In genomic region chr12:127401536-127401935, GRCh38 we compare ENCODE assay signal across 25 cellular contexts.
"Had no signal": no experiment of that assay in that cellular context is flagged by ENCODE, and none has a peak within 500 bp of the region (broad histone marks: within the 10 kb centered on the region; RNA-seq: fewer than 3 reads in every experiment).

No MANE protein-coding gene starts in this region.

- DNase-seq: activated CD4-positive, alpha-beta memory T cell treated with anti-CD3 and anti-CD28 coated beads, Interleukin-2, amount 10 ng/mL, durations not matched to agents 7 days and 5 days; activated CD4-positive, alpha-beta T cell treated with anti-CD3 and anti-CD28 coated beads, Interleukin-2, amount 10 ng/mL, durations not matched to agents 24 days and 14 days; activated gamma-delta T cell; activated T-cell treated with anti-CD3 and anti-CD28 coated beads for 4 hours; aorta; central memory CD4-positive, alpha-beta T cell; dermis blood vessel endothelial cell; effector CD8-positive, alpha-beta T cell; erythroblast; glutamatergic neuron; kidney glomerular epithelial cell; left lung; naive thymus-derived CD8-positive, alpha-beta T cell; stimulated activated CD4-positive, alpha-beta T cell treated with anti-CD3 and anti-CD28 coated beads, Interleukin-4, amount 100 ng/mL, for 24 hours; stimulated activated naive CD4-positive, alpha-beta T cell treated with Interleukin-2 at 50 U/mL for 16 hours; T1000 had no signal

- H3K27ac ChIP-seq: hepatocyte, left lung, neural progenitor cell, thoracic aorta, vagina had no signal

- H3K27ac Mint-ChIP-seq: activated CD4-positive, alpha-beta memory T cell treated with anti-CD3 and anti-CD28 coated beads, Interleukin-2, amount 10 ng/mL, durations not matched to agents 7 days and 5 days; activated CD4-positive, alpha-beta T cell treated with anti-CD3 and anti-CD28 coated beads, Interleukin-2, amount 10 ng/mL, durations not matched to agents 24 days and 14 days; activated naive CD4-positive, alpha-beta T cell treated with anti-CD3 and anti-CD28 coated beads, Interleukin-2, amount 50 U/mL, for 24 hours; activated T-helper 1 cell treated with anti-CD3 and anti-CD28 coated beads, Interleukin-12 subunit alpha, Interleukin-12 subunit beta, Interleukin-2, Interleukin-4 antibody, amounts not matched to agents 30 ng/mL and 10 ng/mL and 1 ng/mL, durations not matched to agents 14 hours and 24 hours and 36 hours; naive thymus-derived CD8-positive, alpha-beta T cell; neural progenitor cell; progenitor cell of endocrine pancreas; type B pancreatic cell had no signal

- H3K4me3 Mint-ChIP-seq: activated CD4-positive, alpha-beta memory T cell treated with anti-CD3 and anti-CD28 coated beads, Interleukin-2, amount 10 ng/mL, durations not matched to agents 7 days and 5 days; activated CD4-positive, alpha-beta T cell treated with anti-CD3 and anti-CD28 coated beads, Interleukin-2, amount 10 ng/mL, durations not matched to agents 24 days and 14 days; activated naive CD4-positive, alpha-beta T cell treated with anti-CD3 and anti-CD28 coated beads, Interleukin-2, amount 50 U/mL, for 24 hours; activated T-helper 1 cell treated with anti-CD3 and anti-CD28 coated beads, Interleukin-12 subunit alpha, Interleukin-12 subunit beta, Interleukin-2, Interleukin-4 antibody, amounts not matched to agents 30 ng/mL and 10 ng/mL and 1 ng/mL, durations not matched to agents 14 hours and 24 hours and 36 hours; naive thymus-derived CD8-positive, alpha-beta T cell; neural progenitor cell; type B pancreatic cell had no signal

- H3K9me3 ChIP-seq: thoracic aorta, vagina had no signal

- H3K36me3 Mint-ChIP-seq: activated naive CD4-positive, alpha-beta T cell treated with anti-CD3 and anti-CD28 coated beads, Interleukin-2, amount 50 U/mL, for 24 hours; naive thymus-derived CD8-positive, alpha-beta T cell; neural progenitor cell; type B pancreatic cell had no signal

- H3K9me3 Mint-ChIP-seq: activated CD4-positive, alpha-beta T cell treated with anti-CD3 and anti-CD28 coated beads, Interleukin-2, amount 10 ng/mL, durations not matched to agents 24 days and 14 days; activated naive CD4-positive, alpha-beta T cell treated with anti-CD3 and anti-CD28 coated beads, Interleukin-2, amount 50 U/mL, for 24 hours; activated T-helper 1 cell treated with anti-CD3 and anti-CD28 coated beads, Interleukin-12 subunit alpha, Interleukin-12 subunit beta, Interleukin-2, Interleukin-4 antibody, amounts not matched to agents 30 ng/mL and 10 ng/mL and 1 ng/mL, durations not matched to agents 14 hours and 24 hours and 36 hours; neural progenitor cell; type B pancreatic cell had no signal

- H3K4me2 ChIP-seq: hepatocyte, neural progenitor cell had no signal

- H2AFZ ChIP-seq: hepatocyte, neural progenitor cell had no signal

- H3K9ac ChIP-seq: neural progenitor cell had no signal

- H3K4me3 ChIP-seq: hepatocyte, left lung, lung, neural progenitor cell, thoracic aorta, vagina had no signal

- H3K27me3 Mint-ChIP-seq: activated CD4-positive, alpha-beta memory T cell treated with anti-CD3 and anti-CD28 coated beads, Interleukin-2, amount 10 ng/mL, durations not matched to agents 7 days and 5 days; activated CD4-positive, alpha-beta T cell treated with anti-CD3 and anti-CD28 coated beads, Interleukin-2, amount 10 ng/mL, durations not matched to agents 24 days and 14 days had no signal

- H3K79me2 ChIP-seq: hepatocyte had no signal

- H3K4me1 ChIP-seq: left lung, vagina had no signal

- H3K36me3 ChIP-seq: left lung, neural progenitor cell, thoracic aorta, vagina had no signal

- H3K4me1 Mint-ChIP-seq: activated CD4-positive, alpha-beta memory T cell treated with anti-CD3 and anti-CD28 coated beads, Interleukin-2, amount 10 ng/mL, durations not matched to agents 7 days and 5 days; activated CD4-positive, alpha-beta T cell treated with anti-CD3 and anti-CD28 coated beads, Interleukin-2, amount 10 ng/mL, durations not matched to agents 24 days and 14 days; activated naive CD4-positive, alpha-beta T cell treated with anti-CD3 and anti-CD28 coated beads, Interleukin-2, amount 50 U/mL, for 24 hours; naive thymus-derived CD8-positive, alpha-beta T cell; neural progenitor cell had no signal

- ATAC-seq: left lung; naive thymus-derived CD8-positive, alpha-beta T cell had no signal

- H3K27me3 ChIP-seq: hepatocyte, neural progenitor cell, vagina had no signal
